In genomic region chr6:292506-293184, GRCh38 we compare ENCODE assay signal across 8 cellular contexts. TPM values are rescaled to one million over a fixed set of nuclear protein-coding genes. Genes with fewer than 3 reads are reported as not detected.
A peak's percentile ranks its signal among the peaks of the same experiment; 100 is the strongest.
DNase-seq lines count a peak whose midpoint lies in the region; FAIRE-seq and TF ChIP-seq lines count a peak whose summit lies in the region.

No MANE protein-coding gene starts in this region.

- H3K36me3 ChIP-seq in neutrophil (no peaks in the 10 kb centered on the region), thymus (ENCODE audit: control insufficient read depth, insufficient read depth) (no peaks in the 10 kb centered on the region)

- no peaks in the 10 kb centered on the region for H3K9me3 ChIP-seq in neutrophil
- no peaks in the 10 kb centered on the region for H3K9me3 ChIP-seq in thymus (ENCODE audit: control insufficient read depth)

- peak overlapping the region; percentile 91 for H3K27ac ChIP-seq in neutrophil
- peak overlapping the region; percentile 98 for H3K27ac ChIP-seq in thymus (ENCODE audit: low read depth)

- 23% methylated on average over 52 of the region's 52 CpGs for WGBS in thymus

- H3K4me3 ChIP-seq in neutrophil (ENCODE audit: low read depth in 1 of 2, low read length in 1 of 2) (peak overlapping the region; percentile 70 to 77), thymus (ENCODE audit: low read length) (peak overlapping the region; percentile 81)

- H3K27me3 ChIP-seq in neutrophil, result no peaks in the 10 kb centered on the region
- no peaks in the 10 kb centered on the region for H3K27me3 ChIP-seq in thymus (ENCODE audit: control insufficient read depth, insufficient read depth)

- no peak for FAIRE-seq in HTR-8/SVneo (lab: Jason Lieb, UNC)

- TF ChIP-seq CTCF in GM20000 (IDR thresholded peaks at IDR 0.05; ENCODE audit: extremely low read depth, missing control alignments) (no peak), neutrophil (IDR thresholded peaks at IDR 0.05) (no peak)

- peaks cover 85 to 86% of the 10 kb centered on the region in 2 experiments for H3K4me1 ChIP-seq in neutrophil (ENCODE audit: control insufficient read depth in 1 of 2, insufficient read depth in 1 of 2, low read depth in 1 of 2, low read length in 1 of 2)
- H3K4me1 ChIP-seq in thymus (ENCODE audit: control insufficient read depth, insufficient read depth, low read length), result peaks cover 12% of the 10 kb centered on the region

- DNase-seq in Ammon's horn (ENCODE audit: low spot score) (peak; percentile 74), GM20000 (ENCODE audit: low spot score) (peak; percentile 93), HTR-8/SVneo (ENCODE audit: insufficient read length, low spot score) (peak; percentile 60), fibroblast of peridontal ligament (ENCODE audit: extremely low read depth) (peak; percentile 31), NCI-H1694 (lab: John Stamatoyannopoulos, UW) (no peak)
- peak; percentile 62 for DNase-seq in activated CD8-positive, alpha-beta memory T cell treated with anti-CD3 and anti-CD28 coated beads, Interleukin-2, amount 50 U/mL, for 1 hour (ENCODE audit: extremely low read depth)

RNA-seq across cellular contexts. Expression of gene DUSP22, which starts 0.4 kb away (rescaled TPM):
- polyA plus RNA-seq in thymus, result 54.2 TPM
